34 cellular contexts compared by ENCODE assay signal in genomic region chr1:165917166-165917565, GRCh38.
"Had no signal": no experiment of that assay in that cellular context is flagged by ENCODE, and none has a peak within 500 bp of the region (broad histone marks: within the 10 kb centered on the region; RNA-seq: fewer than 3 reads in every experiment).

No MANE protein-coding gene starts in this region.

- H3K27me3 ChIP-seq: MG63 had no signal

- H3K4me3 ChIP-seq: MG63 had no signal

- H3K9me3 ChIP-seq: MG63 had no signal

- DNase-seq: Karpas-422, Kasumi-1, KG1, MG63, MM.1S, MV-4-11, NCI-H1048, NCI-H1092, NCI-H1092 treated with DMSO at 0.1 percent for 48 hours, NCI-H1105, NCI-H1417, NCI-H1417 treated with DMSO at 0.1 percent for 48 hours, NCI-H1436, NCI-H1436 treated with DMSO at 0.1 percent for 48 hours, NCI-H146, NCI-H1694, NCI-H1694 treated with DMSO at 0.1 percent for 48 hours, NCI-H187, NCI-H187 treated with DMSO at 0.1 percent for 48 hours, NCI-H1930, NCI-H2029, NCI-H2029 treated with DMSO at 0.1 percent for 48 hours, NCI-H2081, NCI-H2081 treated with DMSO at 0.1 percent for 48 hours, NCI-H2107, NCI-H2171, NCI-H2171 treated with DMSO at 0.1 percent for 48 hours, NCI-H2227 treated with DMSO at 0.1 percent for 48 hours, NCI-H226, NCI-H345, NCI-H446, NCI-H446 treated with DMSO at 0.1 percent for 48 hours, NCI-H510A had no signal

- H3K27ac ChIP-seq: KMS-11 had no signal
